ENCODE assay signal across 17 cellular contexts in the genomic region with DNA sequence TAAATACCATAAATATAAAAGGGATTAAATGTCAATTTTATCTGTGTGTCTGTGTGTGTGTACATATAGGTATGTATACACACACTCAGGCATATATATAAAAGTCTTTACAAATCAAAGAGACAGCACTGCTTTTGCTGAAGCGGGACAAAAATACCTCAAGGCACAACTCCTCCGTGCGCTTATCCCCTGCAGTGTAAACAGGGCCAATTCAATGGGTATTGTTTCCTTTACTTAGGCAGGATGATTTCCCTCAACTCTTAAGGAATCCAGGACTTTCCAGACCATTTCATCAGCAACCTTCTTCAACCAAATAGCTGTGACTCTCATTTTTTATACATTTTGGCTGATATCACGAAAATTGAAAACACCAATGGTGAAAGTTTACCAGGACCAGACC.
DNase-seq lines count a peak whose midpoint lies in the region; ATAC-seq and TF ChIP-seq lines count a peak whose summit lies in the region.
"Had no signal": no experiment of that assay in that cellular context is flagged by ENCODE, and none has a peak within 500 bp of the region (broad histone marks: within the 10 kb centered on the region; RNA-seq: fewer than 3 reads in every experiment).

No MANE protein-coding gene starts in this region.

- H3K79me2 ChIP-seq in mesendoderm (ENCODE audit: control insufficient read depth, insufficient read depth, low read length) (no peaks in the 10 kb centered on the region), osteoblast (ENCODE audit: insufficient read depth, low read length) (no peaks in the 10 kb centered on the region)

- peak; percentile 75 for ATAC-seq in WTC11
- no peak for ATAC-seq in body of pancreas

- no peak overlapping the region for H2BK15ac ChIP-seq in mesendoderm (replicated peaks; ENCODE audit: low read depth)

- H3K18ac ChIP-seq in mesendoderm (ENCODE audit: low read length) = no peak overlapping the region

- no peak overlapping the region for H3K27ac Mint-ChIP-seq in WTC11
- H3K27ac Mint-ChIP-seq: CD4-positive, CD25-positive, alpha-beta regulatory T cell; CD8-positive, alpha-beta memory T cell had no signal

- H3K36me3 ChIP-seq in HUES6 (ENCODE audit: control insufficient read depth, insufficient read depth, low read length) (no peaks in the 10 kb centered on the region), mesendoderm (ENCODE audit: control insufficient read depth, insufficient read depth, low read length) (no peaks in the 10 kb centered on the region), body of pancreas (replicated peaks in 1 of 2; ENCODE audit: insufficient read depth in 1 of 2, low read depth in 2 of 2) (no peaks in the 10 kb centered on the region), osteoblast (ENCODE audit: insufficient read depth, low read length) (no peaks in the 10 kb centered on the region)
- H3K36me3 ChIP-seq: BE2C had no signal

- no peaks in the 10 kb centered on the region for H3K36me3 Mint-ChIP-seq in WTC11
- H3K36me3 Mint-ChIP-seq: CD4-positive, CD25-positive, alpha-beta regulatory T cell; CD8-positive, alpha-beta memory T cell had no signal

- no peak overlapping the region for H2BK5ac ChIP-seq in mesendoderm (ENCODE audit: low read length)

- H3K27me3 ChIP-seq in HUES6 (ENCODE audit: control insufficient read depth, insufficient read depth, low read length) = no peaks in the 10 kb centered on the region
- H3K27me3 ChIP-seq in mesendoderm (ENCODE audit: insufficient read depth, low read length, poor library complexity) = no peaks in the 10 kb centered on the region
- no peaks in the 10 kb centered on the region for H3K27me3 ChIP-seq in body of pancreas
- H3K27me3 ChIP-seq in osteoblast (ENCODE audit: insufficient read depth, low read length) = no peaks in the 10 kb centered on the region
- H3K27me3 ChIP-seq: BE2C had no signal

- no peak overlapping the region for H3K4me3 Mint-ChIP-seq in WTC11
- H3K4me3 Mint-ChIP-seq: CD4-positive, CD25-positive, alpha-beta regulatory T cell; CD8-positive, alpha-beta memory T cell; H9 had no signal

- H3K27ac ChIP-seq in HUES6 (ENCODE audit: low read depth, low read length) (peak overlapping the region; percentile 67; the same call in 1 of the 2 replicates), mesendoderm (ENCODE audit: low read depth, low read length) (no peak overlapping the region), body of pancreas (no peak overlapping the region), osteoblast (ENCODE audit: low read depth, low read length) (no peak overlapping the region)

- H2BK120ac ChIP-seq in mesendoderm (ENCODE audit: low read depth, low read length) = no peak overlapping the region

- no peak overlapping the region for H2AK5ac ChIP-seq in mesendoderm (ENCODE audit: low read length)

- POLR2A ChIA-PET in WTC11 (lab: Charles Lee) = no interaction called here

- H3K4me1 Mint-ChIP-seq in WTC11 = peaks cover 11% of the 10 kb centered on the region
- H3K4me1 Mint-ChIP-seq: CD4-positive, CD25-positive, alpha-beta regulatory T cell; CD8-positive, alpha-beta memory T cell had no signal

- no peaks in the 10 kb centered on the region for H4K20me1 ChIP-seq in osteoblast (ENCODE audit: insufficient read depth, low read length)

- H3K9ac ChIP-seq in HUES6 (ENCODE audit: low read length) = no peak overlapping the region
- no peak overlapping the region for H3K9ac ChIP-seq in mesendoderm (ENCODE audit: low read length)

- H3K79me1 ChIP-seq in mesendoderm (ENCODE audit: low read length) = no peaks in the 10 kb centered on the region

- H3K4me1 ChIP-seq in HUES6 (ENCODE audit: control insufficient read depth, insufficient read depth, low read length) = peaks cover 10% of the 10 kb centered on the region
- no peaks in the 10 kb centered on the region for H3K4me1 ChIP-seq in mesendoderm (ENCODE audit: control insufficient read depth, low read depth, low read length)
- no peaks in the 10 kb centered on the region for H3K4me1 ChIP-seq in body of pancreas
- no peaks in the 10 kb centered on the region for H3K4me1 ChIP-seq in osteoblast (ENCODE audit: insufficient read depth, low read length)
- H3K4me1 ChIP-seq: BE2C had no signal

- no CpG with 5 or more reads among the region's 4 CpGs for WGBS in mesendoderm (ENCODE audit: extremely low coverage, insufficient coverage, low lambda C conversion rate)
- WGBS in body of pancreas, 2 donors = 74 to 85% methylated on average over 4 of the region's 4 CpGs

- H2AFZ ChIP-seq in osteoblast (ENCODE audit: low read length) = no peak overlapping the region

- no peak overlapping the region for H3K56ac ChIP-seq in mesendoderm (ENCODE audit: low read length)

- no peaks in the 10 kb centered on the region for H3K27me3 Mint-ChIP-seq in WTC11 (ENCODE audit: low read depth)
- H3K27me3 Mint-ChIP-seq: CD4-positive, CD25-positive, alpha-beta regulatory T cell; CD8-positive, alpha-beta memory T cell had no signal

- H3K9me3 Mint-ChIP-seq in WTC11 = no peaks in the 10 kb centered on the region
- H3K9me3 Mint-ChIP-seq: CD8-positive, alpha-beta memory T cell; H9 had no signal

- H3K4me3 ChIP-seq in HUES6 (ENCODE audit: low read depth, low read length) (no peak overlapping the region), mesendoderm (ENCODE audit: low read length) (no peak overlapping the region), body of pancreas (no peak overlapping the region), osteoblast (ENCODE audit: insufficient read depth, low read length) (no peak overlapping the region)

- DNase-seq in WTC11 (ENCODE audit: low spot score) (no peak), mesendoderm (peak; percentile 53), body of pancreas (no peak), osteoblast (ENCODE audit: insufficient read length, low spot score, missing footprints) (no peak), islet precursor cell (no peak)
- no peak for DNase-seq in stimulated activated CD8-positive, alpha-beta memory T cell treated with anti-CD3 and anti-CD28 coated beads, Interleukin-4, amount 100 ng/mL, for 48 hours
- DNase-seq: ACHN; BE2C; C1 segment of cervical spinal cord; CD4-positive, CD25-positive, alpha-beta regulatory T cell; CD8-positive, alpha-beta memory T cell; COR-L47; DMS 273 treated with DMSO at 0.1 percent for 48 hours; DMS53; GDM1; H9 had no signal

- CTCF ChIA-PET in WTC11 (lab: Charles Lee) = no interaction called here

- H3K23ac ChIP-seq in mesendoderm (ENCODE audit: low read length) = no peak overlapping the region

- TF ChIP-seq CTCF in WTC11 (IDR thresholded peaks at IDR 0.05) (no peak), body of pancreas (IDR thresholded peaks at IDR 0.05) (no peak), osteoblast (IDR thresholded peaks at IDR 0.05; ENCODE audit: extremely low read depth, low read depth, low read length) (no peak)

- H4K5ac ChIP-seq in mesendoderm (ENCODE audit: low read length) = no peak overlapping the region

- H4K8ac ChIP-seq in mesendoderm (ENCODE audit: low read depth, low read length) = no peak overlapping the region

- TF ChIP-seq POLR2A in body of pancreas (IDR thresholded peaks at IDR 0.05) = no peak

- no peaks in the 10 kb centered on the region for H3K9me3 ChIP-seq in HUES6 (ENCODE audit: control insufficient read depth, insufficient read depth, low read depth, low read length)
- no peaks in the 10 kb centered on the region for H3K9me3 ChIP-seq in body of pancreas
- H3K9me3 ChIP-seq in osteoblast (ENCODE audit: low read depth, low read length) = no peaks in the 10 kb centered on the region
- H3K9me3 ChIP-seq: BE2C had no signal

- no peak overlapping the region for H3K4ac ChIP-seq in mesendoderm (ENCODE audit: low read depth, low read length)

- H3K4me2 ChIP-seq in mesendoderm (ENCODE audit: low read length) (no peak overlapping the region), osteoblast (ENCODE audit: insufficient read depth, low read length) (no peak overlapping the region)

- intact Hi-C loops in body of pancreas (cut with DNase I) = no loop called here

TF ChIP-seq in WTC11, 78 proteins besides CTCF, POLR2A, EP300 and RAD21 (continues in another document):
- TF ChIP-seq GRHL2 (CRISPR knock-in tag; IDR thresholded peaks at IDR 0.05; ENCODE audit: insufficient replicate concordance, severe bottlenecking) (no peak), ZNF138 (CRISPR knock-in tag; conservative IDR thresholded peaks at IDR 0.05) (no peak)
- TF ChIP-seq, protein P1, sequence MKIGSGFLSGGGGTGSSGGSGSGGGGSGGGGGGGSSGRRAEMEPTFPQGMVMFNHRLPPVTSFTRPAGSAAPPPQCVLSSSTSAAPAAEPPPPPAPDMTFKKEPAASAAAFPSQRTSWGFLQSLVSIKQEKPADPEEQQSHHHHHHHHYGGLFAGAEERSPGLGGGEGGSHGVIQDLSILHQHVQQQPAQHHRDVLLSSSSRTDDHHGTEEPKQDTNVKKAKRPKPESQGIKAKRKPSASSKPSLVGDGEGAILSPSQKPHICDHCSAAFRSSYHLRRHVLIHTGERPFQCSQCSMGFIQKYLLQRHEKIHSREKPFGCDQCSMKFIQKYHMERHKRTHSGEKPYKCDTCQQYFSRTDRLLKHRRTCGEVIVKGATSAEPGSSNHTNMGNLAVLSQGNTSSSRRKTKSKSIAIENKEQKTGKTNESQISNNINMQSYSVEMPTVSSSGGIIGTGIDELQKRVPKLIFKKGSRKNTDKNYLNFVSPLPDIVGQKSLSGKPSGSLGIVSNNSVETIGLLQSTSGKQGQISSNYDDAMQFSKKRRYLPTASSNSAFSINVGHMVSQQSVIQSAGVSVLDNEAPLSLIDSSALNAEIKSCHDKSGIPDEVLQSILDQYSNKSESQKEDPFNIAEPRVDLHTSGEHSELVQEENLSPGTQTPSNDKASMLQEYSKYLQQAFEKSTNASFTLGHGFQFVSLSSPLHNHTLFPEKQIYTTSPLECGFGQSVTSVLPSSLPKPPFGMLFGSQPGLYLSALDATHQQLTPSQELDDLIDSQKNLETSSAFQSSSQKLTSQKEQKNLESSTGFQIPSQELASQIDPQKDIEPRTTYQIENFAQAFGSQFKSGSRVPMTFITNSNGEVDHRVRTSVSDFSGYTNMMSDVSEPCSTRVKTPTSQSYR (CRISPR knock-in tag; IDR thresholded peaks at IDR 0.05) = no peak
